ENCODE assay signal across 9 cellular contexts in genomic region chr20:62062661-62063600, GRCh38. TPM values are rescaled to one million over a fixed set of nuclear protein-coding genes. Genes with fewer than 3 reads are reported as not detected.
A peak's percentile ranks its signal among the peaks of the same experiment; 100 is the strongest.
DNase-seq lines count a peak whose midpoint lies in the region; ATAC-seq and TF ChIP-seq lines count a peak whose summit lies in the region.
"Had no signal": no experiment of that assay in that cellular context is flagged by ENCODE, and none has a peak within 500 bp of the region (broad histone marks: within the 10 kb centered on the region; RNA-seq: fewer than 3 reads in every experiment).

No MANE protein-coding gene starts in this region.

- peak overlapping the region; percentile 75 for H3K9ac ChIP-seq in BLaER1
- H3K9ac ChIP-seq in HUES64 (ENCODE audit: low read depth, low read length): 0 out of 2 replicates have a peak overlapping the region, but pooled peaks have one; percentile 0
- peak overlapping the region; percentile 52 for H3K9ac ChIP-seq in neural cell (ENCODE audit: low read length)
- H3K9ac ChIP-seq: GM23248 had no signal

- H2AFZ ChIP-seq in neural cell (ENCODE audit: low read depth, low read length): no peak overlapping the region
- H2AFZ ChIP-seq: GM23248 had no signal

- H3K36me3 ChIP-seq in BLaER1: peaks cover 34% of the 10 kb centered on the region
- peaks cover 8% of the 10 kb centered on the region; the same call in 1 of the 2 replicates for H3K36me3 ChIP-seq in HUES64 (ENCODE audit: insufficient read depth, low read length)
- no peaks in the 10 kb centered on the region for H3K36me3 ChIP-seq in breast epithelium
- H3K36me3 ChIP-seq in neural cell (ENCODE audit: insufficient read depth, low read length): no peaks in the 10 kb centered on the region

- no peak for TF ChIP-seq POLR2A in breast epithelium (IDR thresholded peaks at IDR 0.05)

- H4K20me1 ChIP-seq in BLaER1 (peaks cover 60% of the 10 kb centered on the region), neural cell (ENCODE audit: insufficient read depth) (peaks cover 22% of the 10 kb centered on the region)

- H3K79me2 ChIP-seq in neural cell (replicated peaks; ENCODE audit: insufficient read depth, low read length): peaks cover 56% of the 10 kb centered on the region

- no peak for TF ChIP-seq EP300 in neural cell (conservative IDR thresholded peaks at IDR 0.05; ENCODE audit: poor library complexity, severe bottlenecking)

- no peaks in the 10 kb centered on the region for H3K9me2 ChIP-seq in neural cell (ENCODE audit: insufficient read depth, low read length)

- H3K27me3 ChIP-seq in BLaER1 (no peaks in the 10 kb centered on the region), HUES64 (ENCODE audit: insufficient read depth, low read length) (no peaks in the 10 kb centered on the region), breast epithelium (no peaks in the 10 kb centered on the region), neural cell (ENCODE audit: insufficient read depth, low read depth, low read length) (no peaks in the 10 kb centered on the region)

- intact Hi-C loops in breast epithelium (cut with DNase I; ENCODE audit: low total_unique reads): no loop called here

- TF ChIP-seq RAD21 in neural cell (conservative IDR thresholded peaks at IDR 0.05): no peak

- TF ChIP-seq CTCF in breast epithelium (IDR thresholded peaks at IDR 0.05) (no peak), neural cell (IDR thresholded peaks at IDR 0.05; ENCODE audit: poor library complexity, severe bottlenecking) (no peak)

- peak overlapping the region; percentile 65 for H3K4me3 ChIP-seq in BLaER1
- peak overlapping the region; percentile 47 for H3K4me3 ChIP-seq in HUES64 (ENCODE audit: low read length)
- H3K4me3 ChIP-seq in breast epithelium: peak overlapping the region in 2 of 3 donors; percentile 55 to 81
- peak overlapping the region; percentile 69 for H3K4me3 ChIP-seq in neural cell (ENCODE audit: low read length)

- no peak for ATAC-seq in HG03159 (IDR thresholded peaks at IDR 0.05; ENCODE audit: unreplicated experiment)

- peak overlapping the region; percentile 69 for H3K27ac ChIP-seq in BLaER1
- no peak overlapping the region for H3K27ac ChIP-seq in HUES64 (ENCODE audit: low read depth, low read length)
- no peak overlapping the region for H3K27ac ChIP-seq in breast epithelium
- no peak overlapping the region for H3K27ac ChIP-seq in neural cell (ENCODE audit: low read length)
- H3K27ac ChIP-seq: GM23248 had no signal

- DNase-seq in breast epithelium (ENCODE audit: low spot score in 2 of 2) (peak in 1 of 2 donors; percentile 17), mesenteric fat pad (ENCODE audit: low spot score) (no peak), COLO829 (ENCODE audit: low spot score) (no peak), NCI-H2029 treated with DMSO at 0.1 percent for 48 hours (lab: John Stamatoyannopoulos, UW) (no peak)

- H3K4me2 ChIP-seq in BLaER1 (peak overlapping the region; percentile 100), neural cell (ENCODE audit: low read length) (peak overlapping the region; percentile 68)

- H3F3A ChIP-seq in neural cell (ENCODE audit: insufficient read depth, low read length, poor library complexity, severe bottlenecking): no peaks in the 10 kb centered on the region

- H3K4me1 ChIP-seq in BLaER1 (peaks cover 67% of the 10 kb centered on the region), HUES64 (ENCODE audit: insufficient read depth, low read length) (peaks cover 15% of the 10 kb centered on the region), breast epithelium (peaks cover 0 to 13% of the 10 kb centered on the region in 2 donors)

- H3K9me3 ChIP-seq in BLaER1 (no peaks in the 10 kb centered on the region), HUES64 (ENCODE audit: insufficient read depth, low read depth, low read length) (no peaks in the 10 kb centered on the region), breast epithelium (no peaks in the 10 kb centered on the region), neural cell (ENCODE audit: low read length) (no peaks in the 10 kb centered on the region)

- 89% methylated on average over 28 of the region's 28 CpGs for WGBS in HUES64

TF ChIP-seq in neural cell, 6 proteins besides CTCF, POLR2A, EP300 and RAD21:
- no peak for TF ChIP-seq MXI1 (conservative IDR thresholded peaks at IDR 0.05; ENCODE audit: poor library complexity, severe bottlenecking)
- TF ChIP-seq TAF1 (IDR thresholded peaks at IDR 0.05; ENCODE audit: low read depth): no peak
- no peak for TF ChIP-seq POLR2AphosphoS5 (IDR thresholded peaks at IDR 0.05)
- TF ChIP-seq SMC3 (conservative IDR thresholded peaks at IDR 0.05; ENCODE audit: poor library complexity): no peak
- no peak for TF ChIP-seq REST (IDR thresholded peaks at IDR 0.05; ENCODE audit: borderline replicate concordance)
- TF ChIP-seq EZH2 (IDR thresholded peaks at IDR 0.05; ENCODE audit: borderline replicate concordance, insufficient read depth, low read length, poor library complexity, severe bottlenecking): no peak

RNA-seq across cellular contexts. Expression of gene TAF4, which starts 2.8 kb away (rescaled TPM):
- polyA plus RNA-seq in HUES64 (2013, experiment 1 of 2): 17.4 TPM
- 19.0 TPM for polyA plus RNA-seq in HUES64 (2013, experiment 2 of 2)
- total RNA-seq in breast epithelium (10 to 100 TPM; 11.1 to 13.0 (median 12.7) TPM), mesenteric fat pad (13.0 TPM)
- polyA plus RNA-seq in neural cell: 10.2 and 26.4 TPM in 2 replicates
- 16.6 and 17.3 TPM in 2 replicates for polyA minus RNA-seq in neural cell

RNA-seq across cellular contexts. Expression of gene LSM14B, which starts 59.3 kb away (rescaled TPM):
- polyA plus RNA-seq in HUES64 (2013, experiment 1 of 2): 46.6 TPM
- polyA plus RNA-seq in HUES64 (2013, experiment 2 of 2): 47.5 TPM
- total RNA-seq in breast epithelium (10 to 100 TPM; 20.6 to 26.5 (median 25.6) TPM), mesenteric fat pad (23.7 TPM)
- 207 and 213 TPM in 2 replicates for polyA plus RNA-seq in neural cell
- 130 and 131 TPM in 2 replicates for polyA minus RNA-seq in neural cell

Comparison
In these comparisons a context has a peak if more than half of its experiments do, and no peak if none do; other contexts are left out.
1. H3K9ac ChIP-seq: peak in every context shown above with its lines; median percentile 75 in BLaER1; 52 in neural cell; 0 in HUES64.